In genomic region chr2:113157897-113158753, GRCh38 we compare ENCODE assay signal across 8 cellular contexts. TPM values are rescaled to one million over a fixed set of nuclear protein-coding genes. Genes with fewer than 3 reads are reported as not detected.
A peak's percentile ranks its signal among the peaks of the same experiment; 100 is the strongest.
DNase-seq lines count a peak whose midpoint lies in the region; ATAC-seq and TF ChIP-seq lines count a peak whose summit lies in the region.

No MANE protein-coding gene starts in this region.

- WGBS in iPS DF 6.9 (ENCODE audit: insufficient coverage, insufficient read length), result no CpG with 5 or more reads among the region's 10 CpGs

- no peaks in the 10 kb centered on the region for H3K9me3 ChIP-seq in iPS DF 6.9 (ENCODE audit: control insufficient read depth, insufficient read depth, low read length)

- H3K4me3 Mint-ChIP-seq in activated B cell treated with CpG ODN at 0.5 μM for 24 hours, result peak overlapping the region; percentile 84

- CTCF ChIA-PET in activated B cell treated with CpG ODN at 0.5 μM for 24 hours (lab: Charles Lee), result interaction anchor here (0.8 to 3.2 kb wide), 3 partner anchors 15 to 20 kb away, joined by 3 to 23 read pairs (median 6); partner anchors contain the start of gene PSD4

- peak; percentile 60 for DNase-seq in activated CD8-positive, alpha-beta memory T cell treated with anti-CD3 and anti-CD28 coated beads for 24 hours
- no peak for DNase-seq in activated CD8-positive, alpha-beta memory T cell treated with anti-CD3 and anti-CD28 coated beads, Interleukin-2, amount 50 U/mL, for 4 hours
- DNase-seq in activated B cell treated with CpG ODN at 0.5 μM for 24 hours (no peak), iPS DF 6.9 (ENCODE audit: low read depth, low spot score) (no peak), NCI-H774 (lab: John Stamatoyannopoulos, UW) (no peak)
- no peak for DNase-seq in stimulated activated naive CD8-positive, alpha-beta T cell treated with anti-CD3 and anti-CD28 coated beads, Interleukin-15, Interleukin-2, amounts not matched to agents 100 U/mL and 50 U/mL, for 24 hours
- no peak for DNase-seq in stimulated activated CD4-positive, alpha-beta T cell treated with anti-CD3 and anti-CD28 coated beads, Interleukin-4, amount 100 ng/mL, for 1 hour
- no peak for DNase-seq in central memory CD4-positive, alpha-beta T cell

- peaks cover 2% of the 10 kb centered on the region; the same call in 1 of the 2 replicates for H3K4me1 ChIP-seq in iPS DF 6.9 (ENCODE audit: control insufficient read depth, insufficient read depth, low read length)

- intact Hi-C loops in activated B cell treated with CpG ODN at 0.5 μM for 24 hours (cut with micrococcal nuclease), result loop anchor here (1.0 to 5.0 kb wide), 3 partner anchors 17 to 39 kb away; no protein-coding TSS in a partner anchor

- peak overlapping the region; percentile 50; the same call in 1 of the 2 replicates for H3K4me3 ChIP-seq in iPS DF 6.9 (ENCODE audit: low read length)

- POLR2A ChIA-PET in activated B cell treated with CpG ODN at 0.5 μM for 24 hours (lab: Charles Lee), result interaction anchor here (0.6 to 4.5 kb wide), 3 partner anchors 9 to 39 kb away, joined by 3 to 88 read pairs (median 3); partner anchors contain the start of gene PSD4

- H3K27me3 Mint-ChIP-seq in activated B cell treated with CpG ODN at 0.5 μM for 24 hours, result no peaks in the 10 kb centered on the region

- H3K36me3 Mint-ChIP-seq in activated B cell treated with CpG ODN at 0.5 μM for 24 hours (ENCODE audit: low read depth), result no peaks in the 10 kb centered on the region

- peaks cover 7% of the 10 kb centered on the region; the same call in 1 of the 2 replicates for H3K27me3 ChIP-seq in iPS DF 6.9 (ENCODE audit: control insufficient read depth, insufficient read depth, low read length)

- no peak for ATAC-seq in activated B cell treated with CpG ODN at 0.5 μM for 24 hours (ENCODE audit: low read depth)
- peak; percentile 81 for ATAC-seq in stimulated activated naive CD8-positive, alpha-beta T cell treated with anti-CD3 and anti-CD28 coated beads, Interleukin-15, Interleukin-2, amounts not matched to agents 100 U/mL and 50 U/mL, for 24 hours

- no peaks in the 10 kb centered on the region for H3K36me3 ChIP-seq in iPS DF 6.9 (ENCODE audit: control insufficient read depth, insufficient read depth, low read length)

- H3K27ac Mint-ChIP-seq in activated B cell treated with CpG ODN at 0.5 μM for 24 hours, result peak overlapping the region; percentile 73

- no peak overlapping the region for H3K27ac ChIP-seq in iPS DF 6.9 (ENCODE audit: low read length)

- H3K9me3 Mint-ChIP-seq in activated B cell treated with CpG ODN at 0.5 μM for 24 hours, result no peaks in the 10 kb centered on the region

- no peak for TF ChIP-seq CTCF in activated B cell treated with CpG ODN at 0.5 μM for 24 hours (IDR thresholded peaks at IDR 0.05)

- peaks cover 17% of the 10 kb centered on the region for H3K4me1 Mint-ChIP-seq in activated B cell treated with CpG ODN at 0.5 μM for 24 hours

RNA-seq across cellular contexts. Expression of gene PSD4, which starts 15.6 kb away (rescaled TPM):
- 161 and 182 TPM in 2 replicates for total RNA-seq in activated B cell treated with CpG ODN at 0.5 μM for 24 hours

RNA-seq across cellular contexts. Expression of gene IL1RN, which starts 30.7 kb away (rescaled TPM):
- total RNA-seq in activated B cell treated with CpG ODN at 0.5 μM for 24 hours, result 0.32 TPM in 1 of 2 replicates, not detected in the other
